Comparison of ENCODE assay signal across 14 cellular contexts in the genomic region with DNA sequence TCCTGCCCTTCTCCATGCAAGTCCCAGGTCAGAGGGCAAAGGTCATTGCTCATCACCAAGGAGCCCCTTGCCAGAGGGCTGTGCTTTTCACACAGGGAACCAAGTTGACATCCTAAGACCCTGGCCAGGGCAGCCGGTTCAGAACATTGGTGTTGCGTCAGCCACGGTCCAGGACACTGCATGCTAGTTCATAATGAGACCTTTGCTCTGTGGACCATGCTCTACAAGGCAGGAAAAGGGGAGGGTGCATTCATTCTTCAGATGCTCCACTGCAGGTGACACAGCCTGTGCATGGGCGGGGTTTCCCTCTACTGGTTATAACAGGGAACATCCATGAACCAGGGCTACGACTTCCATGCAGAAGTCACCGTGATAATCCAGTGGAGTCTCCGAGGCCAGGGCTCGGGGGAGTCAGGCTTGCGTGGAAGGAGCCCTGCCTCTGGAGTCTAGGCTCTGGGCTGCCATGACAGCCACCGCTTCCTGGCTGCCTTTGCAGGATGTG.
DNase-seq lines count a peak whose midpoint lies in the region; ATAC-seq and TF ChIP-seq lines count a peak whose summit lies in the region.
"Had no signal": no experiment of that assay in that cellular context is flagged by ENCODE, and none has a peak within 500 bp of the region (broad histone marks: within the 10 kb centered on the region; RNA-seq: fewer than 3 reads in every experiment).

No MANE protein-coding gene starts in this region.

- H3K9me3 ChIP-seq in left ventricle myocardium inferior (replicated peaks) (no peaks in the 10 kb centered on the region), right atrium auricular region (no peaks in the 10 kb centered on the region)
- H3K9me3 ChIP-seq in CD8-positive, alpha-beta T cell (ENCODE audit: low read length), result no peaks in the 10 kb centered on the region
- H3K9me3 ChIP-seq: lower lobe of right lung, upper lobe of left lung had no signal

- H3K4me3 Mint-ChIP-seq in glutamatergic neuron (ENCODE audit: unreplicated experiment) (no peak overlapping the region), CD14-positive monocyte (no peak overlapping the region)
- no peak overlapping the region for H3K4me3 Mint-ChIP-seq in CD8-positive, alpha-beta T cell
- H3K4me3 Mint-ChIP-seq: activated T-helper 1 cell treated with anti-CD3 and anti-CD28 coated beads, Interleukin-12 subunit alpha, Interleukin-12 subunit beta, Interleukin-2, Interleukin-4 antibody, amounts not matched to agents 30 ng/mL and 10 ng/mL and 1 ng/mL, durations not matched to agents 14 hours and 24 hours and 36 hours; B cell had no signal

- POLR2A ChIA-PET in CD8-positive, alpha-beta T cell (lab: Charles Lee), result no interaction called here

- peak; percentile 37 for TF ChIP-seq CTCF in left ventricle myocardium inferior (IDR thresholded peaks at IDR 0.05; ENCODE audit: borderline replicate concordance)
- TF ChIP-seq CTCF in right atrium auricular region (IDR thresholded peaks at IDR 0.05), result peak in 1 of 2 donors; percentile 33
- TF ChIP-seq CTCF in glutamatergic neuron (IDR thresholded peaks at IDR 0.05; ENCODE audit: partially characterized antibody, unreplicated experiment), result peak; percentile 60
- no peak for TF ChIP-seq CTCF in CD14-positive monocyte (IDR thresholded peaks at IDR 0.05)
- no peak for TF ChIP-seq CTCF in CD8-positive, alpha-beta T cell (IDR thresholded peaks at IDR 0.05)

- CTCF ChIA-PET in CD8-positive, alpha-beta T cell (lab: Charles Lee), result no interaction called here

- DNase-seq in left ventricle myocardium inferior (no peak), right atrium auricular region (ENCODE audit: low spot score) (no peak), OCI-M1 (lab: John Stamatoyannopoulos, UW) (peak; percentile 14), glutamatergic neuron (peak; percentile 50), sciatic nerve (ENCODE audit: low spot score) (no peak), CD14-positive monocyte (ENCODE audit: low spot score) (no peak)
- DNase-seq in CD8-positive, alpha-beta T cell, result no peak
- DNase-seq: foreskin keratinocyte, lower lobe of right lung had no signal

- H3K4me1 Mint-ChIP-seq in glutamatergic neuron (ENCODE audit: low read depth, unreplicated experiment), result peaks cover 4% of the 10 kb centered on the region
- no peaks in the 10 kb centered on the region for H3K4me1 Mint-ChIP-seq in CD14-positive monocyte
- no peaks in the 10 kb centered on the region for H3K4me1 Mint-ChIP-seq in CD8-positive, alpha-beta T cell (ENCODE audit: low read depth)
- H3K4me1 Mint-ChIP-seq: B cell had no signal

- no peak overlapping the region for H3K27ac Mint-ChIP-seq in glutamatergic neuron (ENCODE audit: unreplicated experiment)
- H3K27ac Mint-ChIP-seq in CD14-positive monocyte, result peak overlapping the region in 1 of 7 donors; percentile 55
- H3K27ac Mint-ChIP-seq in CD8-positive, alpha-beta T cell, result no peak overlapping the region
- H3K27ac Mint-ChIP-seq: activated T-helper 1 cell treated with anti-CD3 and anti-CD28 coated beads, Interleukin-12 subunit alpha, Interleukin-12 subunit beta, Interleukin-2, Interleukin-4 antibody, amounts not matched to agents 30 ng/mL and 10 ng/mL and 1 ng/mL, durations not matched to agents 14 hours and 24 hours and 36 hours; B cell had no signal

- peaks cover 2% of the 10 kb centered on the region for H3K27me3 Mint-ChIP-seq in glutamatergic neuron (ENCODE audit: unreplicated experiment)
- peaks cover 0 to 6% (median 2%) of the 10 kb centered on the region in 3 donors for H3K27me3 Mint-ChIP-seq in CD14-positive monocyte (ENCODE audit: low read depth in 3 of 3)
- peaks cover 3% of the 10 kb centered on the region for H3K27me3 Mint-ChIP-seq in CD8-positive, alpha-beta T cell (ENCODE audit: low read depth)
- H3K27me3 Mint-ChIP-seq: B cell had no signal

- ATAC-seq in sciatic nerve (no peak), GM18870 (IDR thresholded peaks at IDR 0.05; ENCODE audit: unreplicated experiment) (no peak)
- no peak for ATAC-seq in CD8-positive, alpha-beta T cell
- ATAC-seq: activated CD4-positive, CD25-positive, alpha-beta regulatory T cell treated with anti-CD3 and anti-CD28 coated beads, Interleukin-2, amount 50 U/mL, for 24 hours; foreskin keratinocyte; lower lobe of right lung had no signal

- H3K27ac ChIP-seq in left ventricle myocardium inferior (replicated peaks) (no peak overlapping the region), right atrium auricular region (no peak overlapping the region)
- H3K27ac ChIP-seq in CD8-positive, alpha-beta T cell (ENCODE audit: low read depth, low read length), result no peak overlapping the region
- H3K27ac ChIP-seq: foreskin keratinocyte, lower lobe of right lung, upper lobe of left lung had no signal

- no peaks in the 10 kb centered on the region for H3K36me3 ChIP-seq in left ventricle myocardium inferior
- H3K36me3 ChIP-seq in right atrium auricular region, result no peaks in the 10 kb centered on the region
- no peaks in the 10 kb centered on the region for H3K36me3 ChIP-seq in CD8-positive, alpha-beta T cell (ENCODE audit: insufficient read depth, low read length)
- H3K36me3 ChIP-seq: lower lobe of right lung, upper lobe of left lung had no signal

- H3K4me1 ChIP-seq in left ventricle myocardium inferior (no peaks in the 10 kb centered on the region), right atrium auricular region (no peaks in the 10 kb centered on the region)
- no peaks in the 10 kb centered on the region for H3K4me1 ChIP-seq in CD8-positive, alpha-beta T cell (ENCODE audit: insufficient read depth, low read length)
- H3K4me1 ChIP-seq: foreskin keratinocyte, lower lobe of right lung had no signal

- H3K36me3 Mint-ChIP-seq in glutamatergic neuron (ENCODE audit: unreplicated experiment) (peaks cover 8% of the 10 kb centered on the region), CD14-positive monocyte (no peaks in the 10 kb centered on the region)
- no peaks in the 10 kb centered on the region for H3K36me3 Mint-ChIP-seq in CD8-positive, alpha-beta T cell

- H3K4me3 ChIP-seq in left ventricle myocardium inferior, result no peak overlapping the region
- no peak overlapping the region for H3K4me3 ChIP-seq in right atrium auricular region
- no peak overlapping the region for H3K4me3 ChIP-seq in CD8-positive, alpha-beta T cell (ENCODE audit: low read depth, low read length)
- H3K4me3 ChIP-seq: lower lobe of right lung, upper lobe of left lung had no signal

- H3K27me3 ChIP-seq in left ventricle myocardium inferior (ENCODE audit: low read depth), result no peaks in the 10 kb centered on the region
- H3K27me3 ChIP-seq in right atrium auricular region, result no peaks in the 10 kb centered on the region
- no peaks in the 10 kb centered on the region for H3K27me3 ChIP-seq in CD8-positive, alpha-beta T cell (ENCODE audit: insufficient read depth, low read length)
- H3K27me3 ChIP-seq: foreskin keratinocyte, upper lobe of left lung had no signal

- H3K9me3 Mint-ChIP-seq in glutamatergic neuron (ENCODE audit: unreplicated experiment) (no peaks in the 10 kb centered on the region), CD14-positive monocyte (peaks cover 0 to 9% (median 0%) of the 10 kb centered on the region in 7 donors)
- no peaks in the 10 kb centered on the region for H3K9me3 Mint-ChIP-seq in CD8-positive, alpha-beta T cell
- H3K9me3 Mint-ChIP-seq: activated T-helper 1 cell treated with anti-CD3 and anti-CD28 coated beads, Interleukin-12 subunit alpha, Interleukin-12 subunit beta, Interleukin-2, Interleukin-4 antibody, amounts not matched to agents 30 ng/mL and 10 ng/mL and 1 ng/mL, durations not matched to agents 14 hours and 24 hours and 36 hours had no signal

- intact Hi-C loops in left ventricle myocardium inferior (cut with micrococcal nuclease) (no loop called here), sciatic nerve (cut with DNase I) (no loop called here), CD14-positive monocyte (cut with micrococcal nuclease) (no loop called here)
- intact Hi-C loops in CD8-positive, alpha-beta T cell (cut with DNase I, micrococcal nuclease), result no loop called here

Comparison
In these comparisons a context has a peak if more than half of its experiments do, and no peak if none do; other contexts are left out.
1. DNase-seq: peak in OCI-M1 (single experiment) and glutamatergic neuron (single experiment); none in left ventricle myocardium inferior (single experiment), right atrium auricular region (single experiment), sciatic nerve (single experiment), CD14-positive monocyte (single experiment) and CD8-positive, alpha-beta T cell (0 of 7).
2. CTCF ChIP-seq: peak in left ventricle myocardium inferior (single experiment) and glutamatergic neuron (single experiment); none in CD14-positive monocyte (single experiment) and CD8-positive, alpha-beta T cell (single experiment).